In genomic region chr3:72008226-72008996, GRCh38 we compare ENCODE assay signal across 16 cellular contexts.
DNase-seq lines count a peak whose midpoint lies in the region; ATAC-seq and TF ChIP-seq lines count a peak whose summit lies in the region.
"Had no signal": no experiment of that assay in that cellular context is flagged by ENCODE, and none has a peak within 500 bp of the region (broad histone marks: within the 10 kb centered on the region; RNA-seq: fewer than 3 reads in every experiment).

No MANE protein-coding gene starts in this region.

- H3K27ac ChIP-seq in lower lobe of right lung, result no peak overlapping the region
- H3K27ac ChIP-seq: adrenal gland, psoas muscle, transverse colon had no signal

- no peak for TF ChIP-seq CTCF in astrocyte of the spinal cord (IDR thresholded peaks at IDR 0.05; ENCODE audit: low read depth, low read length)
- no peak for TF ChIP-seq CTCF in lower lobe of right lung (IDR thresholded peaks at IDR 0.05)

- peak; percentile 36 to 41 for DNase-seq in AML-193 (lab: John Stamatoyannopoulos, UW)
- peak; percentile 55 for DNase-seq in LHCN-M2 (ENCODE audit: low read depth)
- DNase-seq in astrocyte of the spinal cord (ENCODE audit: low read depth, low spot score), result peak; percentile 23
- peak; percentile 55 for DNase-seq in lower lobe of right lung
- no peak for DNase-seq in activated CD8-positive, alpha-beta T cell treated with anti-CD3 and anti-CD28 coated beads, Interleukin-2, amount 10 ng/mL, durations not matched to agents 7 days and 5 days
- DNase-seq in HEK293T (ENCODE audit: extremely low spot score), result no peak
- DNase-seq: activated T-cell treated with anti-CD3 and anti-CD28 coated beads, Interleukin-2, amount 50 U/mL, for 24 hours; cortex of kidney; DMS153; kidney; psoas muscle; SW 1271; transverse colon had no signal

- no peaks in the 10 kb centered on the region for H3K27me3 ChIP-seq in lower lobe of right lung (ENCODE audit: low read depth)
- H3K27me3 ChIP-seq: adrenal gland, transverse colon had no signal

- H3K4me3 ChIP-seq in astrocyte of the spinal cord (ENCODE audit: low read depth, low read length) (no peak overlapping the region), lower lobe of right lung (no peak overlapping the region)
- H3K4me3 ChIP-seq: adrenal gland, psoas muscle, transverse colon had no signal

- POLR2A ChIA-PET in activated CD8-positive, alpha-beta T cell treated with anti-CD3 and anti-CD28 coated beads, Interleukin-2, amount 10 ng/mL, durations not matched to agents 7 days and 5 days (lab: Charles Lee), result no interaction called here
- POLR2A ChIA-PET in HEK293T (lab: Yijun Ruan, JAX), result no interaction called here

- CTCF ChIA-PET in activated CD8-positive, alpha-beta T cell treated with anti-CD3 and anti-CD28 coated beads, Interleukin-2, amount 10 ng/mL, durations not matched to agents 7 days and 5 days (lab: Charles Lee), result no interaction called here
- CTCF ChIA-PET in HEK293T (lab: Yijun Ruan, JAX), result no interaction called here

- ATAC-seq in lower lobe of right lung (peak; percentile 50 to 70), GM21360 (IDR thresholded peaks at IDR 0.05; ENCODE audit: unreplicated experiment) (no peak), GM19463 (IDR thresholded peaks at IDR 0.05; ENCODE audit: unreplicated experiment) (no peak)
- no peak for ATAC-seq in activated CD8-positive, alpha-beta T cell treated with anti-CD3 and anti-CD28 coated beads, Interleukin-2, amount 10 ng/mL, durations not matched to agents 7 days and 5 days

- intact Hi-C loops in lower lobe of right lung (cut with DNase I), result no loop called here

- H3K36me3 Mint-ChIP-seq in activated CD8-positive, alpha-beta T cell treated with anti-CD3 and anti-CD28 coated beads, Interleukin-2, amount 10 ng/mL, durations not matched to agents 7 days and 5 days (ENCODE audit: low read depth), result no peaks in the 10 kb centered on the region

- no peaks in the 10 kb centered on the region for H3K4me1 ChIP-seq in lower lobe of right lung
- H3K4me1 ChIP-seq: adrenal gland, psoas muscle, transverse colon had no signal

- in situ Hi-C loops in astrocyte of the spinal cord (cut with HindIII; ENCODE audit: low sequenced_read_pairs), result no loop called here

- H3K9me3 ChIP-seq in lower lobe of right lung, result no peaks in the 10 kb centered on the region
- H3K9me3 ChIP-seq: adrenal gland, psoas muscle, transverse colon had no signal

- H3K36me3 ChIP-seq in lower lobe of right lung, result no peaks in the 10 kb centered on the region
- H3K36me3 ChIP-seq: adrenal gland, transverse colon had no signal

- peaks cover 3% of the 10 kb centered on the region for H3K27me3 Mint-ChIP-seq in activated CD8-positive, alpha-beta T cell treated with anti-CD3 and anti-CD28 coated beads, Interleukin-2, amount 10 ng/mL, durations not matched to agents 7 days and 5 days (ENCODE audit: low read depth)

- no peak overlapping the region for H3K27ac Mint-ChIP-seq in activated CD8-positive, alpha-beta T cell treated with anti-CD3 and anti-CD28 coated beads, Interleukin-2, amount 10 ng/mL, durations not matched to agents 7 days and 5 days
- H3K27ac Mint-ChIP-seq: activated T-cell treated with anti-CD3 and anti-CD28 coated beads, Interleukin-2, amount 50 U/mL, for 24 hours had no signal

- H3K9me3 Mint-ChIP-seq in activated CD8-positive, alpha-beta T cell treated with anti-CD3 and anti-CD28 coated beads, Interleukin-2, amount 10 ng/mL, durations not matched to agents 7 days and 5 days (ENCODE audit: insufficient read depth), result no peaks in the 10 kb centered on the region
- H3K9me3 Mint-ChIP-seq: activated T-cell treated with anti-CD3 and anti-CD28 coated beads, Interleukin-2, amount 50 U/mL, for 24 hours had no signal

- H3K4me3 Mint-ChIP-seq in activated CD8-positive, alpha-beta T cell treated with anti-CD3 and anti-CD28 coated beads, Interleukin-2, amount 10 ng/mL, durations not matched to agents 7 days and 5 days, result no peak overlapping the region
- H3K4me3 Mint-ChIP-seq: activated T-cell treated with anti-CD3 and anti-CD28 coated beads, Interleukin-2, amount 50 U/mL, for 24 hours had no signal

- no peaks in the 10 kb centered on the region for H3K4me1 Mint-ChIP-seq in activated CD8-positive, alpha-beta T cell treated with anti-CD3 and anti-CD28 coated beads, Interleukin-2, amount 10 ng/mL, durations not matched to agents 7 days and 5 days (ENCODE audit: low read depth)

TF ChIP-seq in HEK293T, 16 proteins besides CTCF, POLR2A, EP300 and RAD21:
- TF ChIP-seq L3MBTL2 (conservative IDR thresholded peaks at IDR 0.05) (no peak), HDGF (IDR thresholded peaks at IDR 0.05; ENCODE audit: borderline replicate concordance) (no peak), ELF4 (IDR thresholded peaks at IDR 0.05) (no peak), SUZ12 (IDR thresholded peaks at IDR 0.05) (no peak), PKNOX1 (IDR thresholded peaks at IDR 0.05) (no peak), FOXK2 (IDR thresholded peaks at IDR 0.05) (no peak), ARNT (IDR thresholded peaks at IDR 0.05) (no peak), FOXM1 (IDR thresholded peaks at IDR 0.05; ENCODE audit: borderline replicate concordance) (no peak)

Comparison
In these comparisons a context has a peak if more than half of its experiments do, and no peak if none do; other contexts are left out.
1. DNase-seq: peak in AML-193 (2 of 2), LHCN-M2 (single experiment), astrocyte of the spinal cord (single experiment) and lower lobe of right lung (single experiment); none in activated CD8-positive, alpha-beta T cell treated with anti-CD3 and anti-CD28 coated beads, Interleukin-2, amount 10 ng/mL, durations not matched to agents 7 days and 5 days (single experiment) and HEK293T (single experiment).
2. ATAC-seq: peak in lower lobe of right lung (2 of 2); none in activated CD8-positive, alpha-beta T cell treated with anti-CD3 and anti-CD28 coated beads, Interleukin-2, amount 10 ng/mL, durations not matched to agents 7 days and 5 days (single experiment), GM21360 (single experiment) and GM19463 (single experiment).